Comparison of ENCODE assay signal across 8 cellular contexts in the genomic region with DNA sequence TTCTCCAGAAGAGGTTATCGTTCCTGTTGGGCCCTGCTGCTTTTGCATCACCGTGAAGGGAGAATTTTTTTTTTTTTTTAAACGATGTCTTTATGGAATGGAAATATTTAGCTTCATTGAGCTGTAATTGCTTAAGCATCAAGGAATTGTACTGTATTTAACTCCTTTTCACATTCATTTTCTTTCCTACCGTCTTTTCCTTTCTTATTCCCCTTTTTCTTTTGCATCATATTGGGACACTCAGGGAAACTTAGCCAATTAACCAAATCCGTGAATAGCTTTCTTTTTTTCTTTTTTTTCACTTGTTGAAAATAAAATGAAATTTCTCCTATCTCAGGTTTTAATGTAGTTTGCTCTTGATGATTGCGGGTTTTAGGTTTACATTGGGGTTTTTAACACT. TPM values are rescaled to one million over a fixed set of nuclear protein-coding genes. Genes with fewer than 3 reads are reported as not detected.
DNase-seq lines count a peak whose midpoint lies in the region; ATAC-seq and TF ChIP-seq lines count a peak whose summit lies in the region.

No MANE protein-coding gene starts in this region.

- peaks cover 48% of the 10 kb centered on the region for H3K79me2 ChIP-seq in mesendoderm (ENCODE audit: control insufficient read depth, insufficient read depth, low read length)

- H3K79me1 ChIP-seq in mesendoderm (ENCODE audit: low read length): peaks cover 6% of the 10 kb centered on the region

- H3K4me3 ChIP-seq in heart right ventricle (peak overlapping the region; percentile 7 to 90 (median 83)), mesendoderm (ENCODE audit: low read length) (peak overlapping the region; percentile 34), uterus (peak overlapping the region; percentile 83 to 96)

- intact Hi-C loops in heart right ventricle (cut with DNase I): loop anchor here in 5 of 10 donors (2.0 to 10.0 kb wide), 4 partner anchors 46 to 189 kb away; no protein-coding TSS in a partner anchor
- intact Hi-C loops in Right ventricle myocardium superior (cut with DNase I): loop anchor here (2.0 kb wide), 1 partner anchor 46 kb away; no protein-coding TSS in a partner anchor
- intact Hi-C loops in uterus (cut with DNase I; ENCODE audit: low total_unique reads): no loop called here

- no peaks in the 10 kb centered on the region for H3K9me3 Mint-ChIP-seq in brain

- no peak overlapping the region for H4K5ac ChIP-seq in mesendoderm (ENCODE audit: low read length)

- no peak overlapping the region for H3K4ac ChIP-seq in mesendoderm (ENCODE audit: low read depth, low read length)

- H2BK5ac ChIP-seq in mesendoderm (ENCODE audit: low read length): no peak overlapping the region

- peaks cover 64% of the 10 kb centered on the region for H3K4me1 Mint-ChIP-seq in brain

- TF ChIP-seq POLR2A in uterus (IDR thresholded peaks at IDR 0.05): no peak

- no peak overlapping the region for H3K23ac ChIP-seq in mesendoderm (ENCODE audit: low read length)

- peaks cover 5 to 58% (median 53%) of the 10 kb centered on the region in 9 donors for H3K4me1 ChIP-seq in heart right ventricle
- H3K4me1 ChIP-seq in mesendoderm (ENCODE audit: control insufficient read depth, low read depth, low read length): no peaks in the 10 kb centered on the region
- H3K4me1 ChIP-seq in uterus: peaks cover 8 to 10% of the 10 kb centered on the region in 2 donors

- WGBS in heart right ventricle, 2 donors: 9 to 12% methylated on average over 6 of the region's 6 CpGs
- WGBS in mesendoderm (ENCODE audit: extremely low coverage, insufficient coverage, low lambda C conversion rate): no CpG with 5 or more reads among the region's 6 CpGs

- H3K27me3 Mint-ChIP-seq in brain: no peaks in the 10 kb centered on the region

- peak overlapping the region; percentile 54 for H3K9ac ChIP-seq in mesendoderm (ENCODE audit: low read length)

- H2AK5ac ChIP-seq in mesendoderm (ENCODE audit: low read length): no peak overlapping the region

- H3K36me3 ChIP-seq in heart right ventricle (peaks cover 0 to 32% (median 0%) of the 10 kb centered on the region in 9 donors), mesendoderm (ENCODE audit: control insufficient read depth, insufficient read depth, low read length) (no peaks in the 10 kb centered on the region), uterus (no peaks in the 10 kb centered on the region)

- no peaks in the 10 kb centered on the region for H3K27me3 ChIP-seq in heart right ventricle
- no peaks in the 10 kb centered on the region for H3K27me3 ChIP-seq in mesendoderm (ENCODE audit: insufficient read depth, low read length, poor library complexity)
- no peaks in the 10 kb centered on the region for H3K27me3 ChIP-seq in uterus

- no peak overlapping the region for H2BK15ac ChIP-seq in mesendoderm (replicated peaks; ENCODE audit: low read depth)

- no peak overlapping the region for H4K8ac ChIP-seq in mesendoderm (ENCODE audit: low read depth, low read length)

- H3K4me3 Mint-ChIP-seq in brain: peak overlapping the region; percentile 93 to 99 (median 96)

- H2BK120ac ChIP-seq in mesendoderm (ENCODE audit: low read depth, low read length): no peak overlapping the region

- H3K4me2 ChIP-seq in mesendoderm (ENCODE audit: low read length): peak overlapping the region; percentile 67

- peak overlapping the region; percentile 35 for H3K56ac ChIP-seq in mesendoderm (ENCODE audit: low read length)

- H3K18ac ChIP-seq in mesendoderm (ENCODE audit: low read length): no peak overlapping the region

- TF ChIP-seq CTCF in heart right ventricle (IDR thresholded peaks at IDR 0.05): no peak
- no peak for TF ChIP-seq CTCF in brain (conservative IDR thresholded peaks at IDR 0.05)
- TF ChIP-seq CTCF in uterus (IDR thresholded peaks at IDR 0.05): no peak

- peaks cover 32% of the 10 kb centered on the region for H3K36me3 Mint-ChIP-seq in brain

- H3K27ac ChIP-seq in heart right ventricle (peak overlapping the region; percentile 57 to 98 (median 96)), mesendoderm (ENCODE audit: low read depth, low read length) (no peak overlapping the region), uterus (peak overlapping the region; percentile 96 to 99)

- H3K27ac Mint-ChIP-seq in brain: peak overlapping the region; percentile 45 to 99 (median 82)

- no peaks in the 10 kb centered on the region for H3K9me3 ChIP-seq in heart right ventricle
- H3K9me3 ChIP-seq in uterus: no peaks in the 10 kb centered on the region

- ATAC-seq in heart right ventricle (no peak), Right ventricle myocardium superior (ENCODE audit: poor library complexity) (no peak), GM18861 (IDR thresholded peaks at IDR 0.05; ENCODE audit: unreplicated experiment) (no peak)

- DNase-seq in heart right ventricle: no peak
- DNase-seq in Right ventricle myocardium superior: no peak
- no peak for DNase-seq in mesendoderm
- no peak for DNase-seq in uterus
- DNase-seq in amniotic stem cell (lab: John Stamatoyannopoulos, UW): no peak
- no peak for DNase-seq in NCI-H82 (lab: John Stamatoyannopoulos, UW)

RNA-seq across cellular contexts. Expression of gene TNRC6A, which starts 1.5 kb away (rescaled TPM):
- 10 to 100 TPM; 31.6 to 51.4 (median 37.3) TPM for total RNA-seq in heart right ventricle
- polyA plus RNA-seq in heart right ventricle: 10 to 100 TPM in 1 of 2 donors, 1 to 10 TPM in 1; 8.3 to 35.1 TPM
- 35.6 TPM for total RNA-seq in Right ventricle myocardium superior
- polyA plus RNA-seq in brain (ENCODE audit: insufficient read depth, low read depth, low replicate concordance): 10.1 TPM
- 34.7 TPM for polyA plus RNA-seq in mesendoderm (2013, experiment 1 of 2)
- 35.2 TPM for polyA plus RNA-seq in mesendoderm (2013, experiment 2 of 2)
- total RNA-seq in uterus: 100 to 1,000 TPM in 1 of 4 donors, 10 to 100 TPM in 3; 22.6 to 109 (median 49.2) TPM

Comparison
In these comparisons a context has a peak if more than half of its experiments do, and no peak if none do; other contexts are left out.
1. H3K4me3 ChIP-seq: peak in every context shown above with its lines; median percentile 90 in uterus; 83 in heart right ventricle; 34 in mesendoderm.